In the genomic region with DNA sequence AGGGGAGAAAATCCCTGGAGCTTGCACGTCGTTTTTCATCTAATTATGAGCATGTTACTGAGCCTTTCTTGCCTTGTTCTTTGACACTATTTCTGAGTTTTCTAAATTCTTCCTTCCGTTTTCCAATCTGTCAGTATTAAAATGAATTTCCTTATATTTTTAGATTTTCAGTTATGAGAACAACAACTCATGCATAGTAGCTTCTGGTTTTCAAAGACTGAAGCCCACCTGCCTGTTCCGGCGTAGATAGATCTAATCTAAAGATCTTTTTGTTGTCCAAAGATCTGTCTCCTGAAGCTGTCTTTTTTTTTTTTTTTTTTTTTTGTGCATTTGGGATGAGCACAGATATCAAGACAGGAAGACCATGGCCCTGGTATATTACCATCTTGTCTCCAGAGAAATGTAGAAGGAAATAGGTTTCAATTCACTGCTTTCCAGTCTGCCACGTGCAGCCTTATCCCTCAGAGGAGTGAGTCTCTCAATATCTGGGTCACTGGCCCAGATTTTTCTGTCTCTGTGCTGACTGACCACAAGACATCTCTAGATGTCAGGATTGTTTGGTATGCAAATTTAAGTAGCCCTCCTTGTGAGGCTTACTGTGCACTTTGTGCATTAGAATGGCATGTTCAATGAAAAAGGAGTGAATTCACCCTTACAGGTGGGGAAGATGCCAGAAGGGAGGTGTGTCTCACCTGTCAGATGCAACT, we compare ENCODE assay signal across 27 cellular contexts.
"Had no signal": no experiment of that assay in that cellular context is flagged by ENCODE, and none has a peak within 500 bp of the region (broad histone marks: within the 10 kb centered on the region; RNA-seq: fewer than 3 reads in every experiment).

No MANE protein-coding gene starts in this region.

- H3K27me3 ChIP-seq: esophagus muscularis mucosa, foreskin keratinocyte, gastroesophageal sphincter, heart left ventricle, left lung, right atrium auricular region, stomach, thyroid gland, vagina had no signal

- H3K36me3 ChIP-seq: esophagus muscularis mucosa, gastroesophageal sphincter, heart left ventricle, left lung, prostate gland, right atrium auricular region, stomach, thyroid gland, vagina had no signal

- H3K4me3 ChIP-seq: coronary artery, esophagus muscularis mucosa, gastroesophageal sphincter, heart left ventricle, left lung, prostate gland, right atrium auricular region, smooth muscle cell, stomach, thyroid gland, vagina had no signal

- DNase-seq: dermis blood vessel endothelial cell; effector memory CD4-positive, alpha-beta T cell; foreskin keratinocyte; heart left ventricle; hippocampal formation; left cardiac atrium; left lung; mammary epithelial cell; naive thymus-derived CD8-positive, alpha-beta T cell; nephron progenitor cell; nucleus accumbens; stimulated activated CD4-positive, alpha-beta T cell treated with anti-CD3 and anti-CD28 coated beads, Interleukin-12 subunit alpha, Interleukin-12 subunit beta, amount 100 ng/mL, for 4 hours; stimulated activated CD4-positive, alpha-beta T cell treated with anti-CD3 and anti-CD28 coated beads, Interleukin-1b, Interleukin-23, amount 100 ng/mL, for 48 hours; stimulated activated CD4-positive, alpha-beta T cell treated with anti-CD3 and anti-CD28 coated beads, Interleukin-4, amount 100 ng/mL, for 1 hour; stimulated activated CD8-positive, alpha-beta memory T cell treated with anti-CD3 and anti-CD28 coated beads, Interleukin-4, amount 100 ng/mL, for 48 hours; stimulated activated naive CD4-positive, alpha-beta T cell treated with Interleukin-2 at 50 U/mL for 16 hours; stomach; thyroid gland; trophoblast cell had no signal

- H3K4me1 ChIP-seq: esophagus muscularis mucosa, foreskin keratinocyte, gastroesophageal sphincter, heart left ventricle, left lung, prostate gland, right atrium auricular region, stomach, thyroid gland, vagina had no signal

- H3K4me3 Mint-ChIP-seq: nephron progenitor cell had no signal

- ATAC-seq: foreskin keratinocyte; gastroesophageal sphincter; heart left ventricle; left cardiac atrium; left lung; naive thymus-derived CD8-positive, alpha-beta T cell; sciatic nerve had no signal

- H3K27ac ChIP-seq: coronary artery, esophagus muscularis mucosa, foreskin keratinocyte, gastroesophageal sphincter, heart left ventricle, left lung, prostate gland, right atrium auricular region, stomach, thyroid gland, vagina had no signal

- H3K27ac Mint-ChIP-seq: naive thymus-derived CD8-positive, alpha-beta T cell; nephron progenitor cell had no signal

- H3K9me3 ChIP-seq: prostate gland, thyroid gland, vagina had no signal

- H3K4me1 Mint-ChIP-seq: nephron progenitor cell had no signal
